ENCODE assay signal across 7 cellular contexts in the genomic region with DNA sequence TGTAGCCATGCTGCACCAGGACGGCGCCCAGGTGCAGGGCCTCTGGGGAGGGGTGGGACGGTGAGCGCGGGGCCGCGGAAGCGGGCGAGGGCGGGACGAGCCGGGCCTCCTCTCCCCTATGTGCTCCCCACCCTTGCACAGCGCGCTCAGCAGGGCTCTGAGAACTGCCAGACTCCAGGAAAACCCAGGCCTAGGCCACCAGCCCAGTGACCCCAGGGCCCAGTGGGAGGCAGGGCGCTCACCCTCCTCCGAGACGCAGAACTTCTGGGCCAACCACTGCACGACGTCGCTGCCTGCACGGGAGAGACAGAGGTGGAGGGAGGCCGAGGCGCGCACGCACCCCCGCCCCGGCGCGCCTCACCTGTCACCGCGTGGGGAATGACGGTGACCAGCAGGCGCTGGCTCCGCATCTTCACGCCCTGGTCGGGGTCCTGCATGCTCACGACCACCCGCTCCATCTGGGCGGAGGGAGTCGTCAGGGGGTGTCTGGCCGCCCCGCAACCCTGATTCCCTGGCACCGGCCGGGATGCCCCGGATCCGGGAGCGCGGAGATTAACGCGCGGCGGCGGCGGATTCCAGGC. TPM values are rescaled to one million over a fixed set of nuclear protein-coding genes. Genes with fewer than 3 reads are reported as not detected.
DNase-seq lines count a peak whose midpoint lies in the region; ATAC-seq and TF ChIP-seq lines count a peak whose summit lies in the region.

No MANE protein-coding gene starts in this region.

- H3K4me3 ChIP-seq in HL-60 (replicated peaks; ENCODE audit: insufficient read depth, low read length) (peak overlapping the region; percentile 13; the same call in 1 of the 2 replicates), left ventricle myocardium inferior (peak overlapping the region; percentile 75), skeletal muscle satellite cell (ENCODE audit: low read length) (peak overlapping the region; percentile 63)

- TF ChIP-seq CTCF in HL-60 (IDR thresholded peaks at IDR 0.05; ENCODE audit: insufficient read depth, low read length) (no peak), left ventricle myocardium inferior (IDR thresholded peaks at IDR 0.05; ENCODE audit: borderline replicate concordance) (no peak)

- H3K4me2 ChIP-seq in skeletal muscle satellite cell (ENCODE audit: low read length) = peak overlapping the region; percentile 76

- ATAC-seq in HG03565 (IDR thresholded peaks at IDR 0.05; ENCODE audit: unreplicated experiment) = no peak

- H3K27me3 ChIP-seq in HL-60 (ENCODE audit: insufficient read depth, poor library complexity, severe bottlenecking) (peaks cover 26% of the 10 kb centered on the region), left ventricle myocardium inferior (ENCODE audit: low read depth) (peaks cover 17% of the 10 kb centered on the region), skeletal muscle satellite cell (ENCODE audit: control insufficient read depth, insufficient read depth, low read length) (peaks cover 12% of the 10 kb centered on the region)

- DNase-seq in HL-60 (ENCODE audit: low read depth in 1 of 2, low spot score in 1 of 2) (no peak), left ventricle myocardium inferior (no peak), mucosa of gallbladder (ENCODE audit: low spot score) (no peak), pons (ENCODE audit: low spot score) (no peak)
- peak; percentile 36 to 46 for DNase-seq in activated T-cell treated with anti-CD3 and anti-CD28 coated beads, Interleukin-2, amount 50 U/mL, for 48 hours

- no peak overlapping the region for H3K9ac ChIP-seq in skeletal muscle satellite cell (ENCODE audit: low read depth, low read length)

- H3K36me3 ChIP-seq in left ventricle myocardium inferior (no peaks in the 10 kb centered on the region), skeletal muscle satellite cell (ENCODE audit: insufficient read depth, low read length) (no peaks in the 10 kb centered on the region)

- H3K27ac ChIP-seq in HL-60 (replicated peaks) (no peak overlapping the region), left ventricle myocardium inferior (replicated peaks) (no peak overlapping the region)

- H3K4me1 ChIP-seq in left ventricle myocardium inferior (peaks cover 29% of the 10 kb centered on the region), skeletal muscle satellite cell (ENCODE audit: control insufficient read depth, insufficient read depth, low read length) (peaks cover 4% of the 10 kb centered on the region)

- H3K9me3 ChIP-seq in left ventricle myocardium inferior (replicated peaks) (no peaks in the 10 kb centered on the region), skeletal muscle satellite cell (replicated peaks; ENCODE audit: low read length) (no peaks in the 10 kb centered on the region)

- intact Hi-C loops in left ventricle myocardium inferior (cut with micrococcal nuclease) = no loop called here

RNA-seq across cellular contexts. Expression of gene RGS11, which starts 0.6 kb away (rescaled TPM):
- total RNA-seq in left ventricle myocardium inferior (16.4 TPM), mucosa of gallbladder (6.7 TPM)
- 0.76 and 0.87 TPM in 2 replicates for total RNA-seq in skeletal muscle satellite cell (2012; rRNA removed)

RNA-seq across cellular contexts. Expression of gene ARHGDIG, which starts 5.3 kb away (rescaled TPM):
- 7.0 TPM for total RNA-seq in left ventricle myocardium inferior
- total RNA-seq in skeletal muscle satellite cell (2012; rRNA removed) = 0.66 TPM in 1 of 2 replicates, not detected in the other
- 2.6 TPM for total RNA-seq in mucosa of gallbladder

RNA-seq across cellular contexts. Expression of gene PDIA2, which starts 7.8 kb away (rescaled TPM):
- total RNA-seq in left ventricle myocardium inferior (1.6 TPM), mucosa of gallbladder (1.3 TPM)
- 0.22 TPM in 1 of 2 replicates, not detected in the other for total RNA-seq in skeletal muscle satellite cell (2012; rRNA removed)

RNA-seq across cellular contexts. Expression of gene FAM234A, which starts 40.5 kb away (rescaled TPM):
- 135 TPM for total RNA-seq in left ventricle myocardium inferior
- total RNA-seq in skeletal muscle satellite cell (2012; rRNA removed) = 67.7 and 75.8 TPM in 2 replicates
- total RNA-seq in mucosa of gallbladder = 138 TPM

RNA-seq across cellular contexts. Expression of gene LUC7L, which starts 45.9 kb away (rescaled TPM):
- total RNA-seq in left ventricle myocardium inferior (23.3 TPM), mucosa of gallbladder (72.1 TPM)
- 32.8 and 34.2 TPM in 2 replicates for total RNA-seq in skeletal muscle satellite cell (2012; rRNA removed)

Comparison
In these comparisons a context has a peak if more than half of its experiments do, and no peak if none do; other contexts are left out.
1. DNase-seq: peak in activated T-cell treated with anti-CD3 and anti-CD28 coated beads, Interleukin-2, amount 50 U/mL, for 48 hours (2 of 2); none in HL-60 (0 of 2), left ventricle myocardium inferior (single experiment), mucosa of gallbladder (single experiment) and pons (single experiment).
2. H3K4me3 ChIP-seq: peak in every context shown above with its lines; median percentile 75 in left ventricle myocardium inferior; 63 in skeletal muscle satellite cell; 13 in HL-60.